Comparison of ENCODE assay signal across 8 cellular contexts in the genomic region with DNA sequence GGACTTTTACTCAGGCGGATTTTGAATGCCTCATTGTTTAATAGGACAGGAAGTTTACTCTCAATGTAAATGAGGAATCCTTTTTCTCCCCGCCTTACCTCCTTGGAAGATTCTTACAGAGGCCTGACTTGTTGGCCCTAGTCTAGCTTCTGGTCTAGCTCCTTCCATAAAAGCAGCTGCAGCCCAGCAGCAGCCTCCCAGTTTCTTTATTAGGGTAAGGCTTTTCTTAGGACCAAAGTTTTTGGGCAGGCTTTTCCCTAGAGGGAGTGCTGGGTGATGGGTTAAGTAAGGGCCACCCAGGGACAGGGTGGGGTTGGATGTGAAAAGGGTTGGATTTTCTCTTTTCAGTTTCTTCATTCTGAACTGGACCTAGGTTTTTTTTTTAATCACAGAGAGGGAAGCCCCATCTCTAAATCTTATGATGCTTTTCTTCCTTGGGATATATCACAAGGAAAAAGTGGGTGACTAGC. TPM values are rescaled to one million over a fixed set of nuclear protein-coding genes. Genes with fewer than 3 reads are reported as not detected.
A peak's percentile ranks its signal among the peaks of the same experiment; 100 is the strongest.
DNase-seq lines count a peak whose midpoint lies in the region; ATAC-seq and TF ChIP-seq lines count a peak whose summit lies in the region.

No MANE protein-coding gene starts in this region.

- no peaks in the 10 kb centered on the region for H3K27me3 Mint-ChIP-seq in mesothelial cell of epicardium (ENCODE audit: low read depth)

- ATAC-seq in HG03354 (IDR thresholded peaks at IDR 0.05; ENCODE audit: poor library complexity, severe bottlenecking, unreplicated experiment), result peak; percentile 14

- DNase-seq in brain microvascular endothelial cell (no peak), mesothelial cell of epicardium (ENCODE audit: low spot score in 2 of 2, unreplicated experiment in 2 of 2) (no peak), T1000 (lab: John Stamatoyannopoulos, UW) (no peak), GM13977 (ENCODE audit: low spot score) (no peak), NCI-H2107 treated with DMSO at 0.1 percent for 48 hours (lab: John Stamatoyannopoulos, UW; ENCODE audit: unreplicated experiment) (no peak), NCI-H2081 (lab: John Stamatoyannopoulos, UW) (no peak)

- TF ChIP-seq CTCF in 22Rv1 (IDR thresholded peaks at IDR 0.05) (no peak), brain microvascular endothelial cell (IDR thresholded peaks at IDR 0.05; ENCODE audit: low read depth, low read length, missing control alignments) (no peak), mesothelial cell of epicardium (IDR thresholded peaks at IDR 0.05; ENCODE audit: unreplicated experiment) (no peak), GM13977 (IDR thresholded peaks at IDR 0.05; ENCODE audit: extremely low read depth, insufficient read depth, missing control alignments) (no peak)

- peaks cover 3% of the 10 kb centered on the region for H3K9me3 Mint-ChIP-seq in mesothelial cell of epicardium

- peaks cover 48% of the 10 kb centered on the region for H3K4me1 Mint-ChIP-seq in mesothelial cell of epicardium

- H3K4me3 ChIP-seq in brain microvascular endothelial cell (ENCODE audit: low read depth, low read length), result no peak overlapping the region

- H3K27ac Mint-ChIP-seq in mesothelial cell of epicardium, result peak overlapping the region; percentile 99

- H3K27me3 ChIP-seq in brain microvascular endothelial cell (replicated peaks), result no peaks in the 10 kb centered on the region

- H3K36me3 ChIP-seq in brain microvascular endothelial cell (replicated peaks), result no peaks in the 10 kb centered on the region

- peak overlapping the region; percentile 49 for H3K4me3 Mint-ChIP-seq in mesothelial cell of epicardium

- H3K36me3 Mint-ChIP-seq in mesothelial cell of epicardium, result peaks cover 1% of the 10 kb centered on the region

- peak overlapping the region; percentile 33; the same call in 1 of the 2 replicates for H3K27ac ChIP-seq in 22Rv1
- H3K27ac ChIP-seq in brain microvascular endothelial cell, result peak overlapping the region; percentile 100

- in situ Hi-C loops in brain microvascular endothelial cell (cut with HindIII; ENCODE audit: low pct_ligation_motif_present, low sequenced_read_pairs), result no loop called here
- in situ Hi-C loops in GM13977 (cut with MboI; ENCODE audit: low pct_unique_long_range_greater_than_20kb, low sequenced_read_pairs, unreplicated experiment), result no loop called here

RNA-seq across cellular contexts. Expression of a gene that starts 49.7 kb away (rescaled TPM):
- total RNA-seq in mesothelial cell of epicardium, result 15.4 to 16.9 TPM (median 15.8 TPM) in 3 replicates
